31 cellular contexts compared by ENCODE assay signal in genomic region chr10:123417414-123417813, GRCh38.
"Had no signal": no experiment of that assay in that cellular context is flagged by ENCODE, and none has a peak within 500 bp of the region (broad histone marks: within the 10 kb centered on the region; RNA-seq: fewer than 3 reads in every experiment).

No MANE protein-coding gene starts in this region.

- DNase-seq: activated CD4-positive, alpha-beta T cell treated with anti-CD3 and anti-CD28 coated beads for 48 hours; activated CD4-positive, alpha-beta T cell treated with anti-CD3 and anti-CD28 coated beads, Interleukin-2, amount 50 U/mL, for 4 hours; activated CD4-positive, CD25-positive, alpha-beta regulatory T cell treated with anti-CD3 and anti-CD28 coated beads, Interleukin-2, amount 50 U/mL, for 72 hours; activated CD8-positive, alpha-beta memory T cell treated with anti-CD3 and anti-CD28 coated beads, Interleukin-2, amount 10 ng/mL, durations not matched to agents 7 days and 5 days; activated effector memory CD4-positive, alpha-beta T cell treated with anti-CD3 and anti-CD28 coated beads, Interleukin-2, amount 50 U/mL, for 16 hours; activated naive CD4-positive, alpha-beta T cell treated with Interleukin-2 at 50 U/mL for 16 hours; activated naive CD8-positive, alpha-beta T cell treated with anti-CD3 and anti-CD28 coated beads, Interleukin-2, amount 50 U/mL, for 24 hours; activated T-cell treated with anti-CD3 and anti-CD28 coated beads, Interleukin-2, amount 50 U/mL, for 4 hours; amniotic stem cell; body of pancreas; central memory CD4-positive, alpha-beta T cell; NCI-H1048; NCI-H146; NCI-H2029; NCI-H2107; NCI-H2171 treated with DMSO at 0.1 percent for 48 hours; NCI-H345; NCI-H510A; NCI-H526 treated with DMSO at 0.1 percent for 48 hours; NCI-H82; NK-92 treated with Interleukin-12 subunit alpha and Interleukin-12 subunit beta, amount 100 ng/mL, for 24 hours; Peyer's patch; Right ventricle myocardium superior; SJCRH30; SK-N-SH; T-helper 1 cell had no signal

- H3K4me3 ChIP-seq: ascending aorta, body of pancreas, coronary artery, Peyer's patch, SJCRH30 had no signal

- ATAC-seq: activated CD8-positive, alpha-beta memory T cell treated with anti-CD3 and anti-CD28 coated beads, Interleukin-2, amount 10 ng/mL, durations not matched to agents 7 days and 5 days; activated naive CD4-positive, alpha-beta T cell treated with anti-CD3 and anti-CD28 coated beads, Interleukin-2, amount 50 U/mL, for 72 hours; activated naive CD8-positive, alpha-beta T cell treated with anti-CD3 and anti-CD28 coated beads, Interleukin-2, amount 50 U/mL, for 24 hours; activated T-cell treated with anti-CD3 and anti-CD28 coated beads, Interleukin-2, amount 50 U/mL, for 4 hours; body of pancreas; WTC11 had no signal

- FAIRE-seq: bronchial epithelial cell had no signal
